In the genomic region with DNA sequence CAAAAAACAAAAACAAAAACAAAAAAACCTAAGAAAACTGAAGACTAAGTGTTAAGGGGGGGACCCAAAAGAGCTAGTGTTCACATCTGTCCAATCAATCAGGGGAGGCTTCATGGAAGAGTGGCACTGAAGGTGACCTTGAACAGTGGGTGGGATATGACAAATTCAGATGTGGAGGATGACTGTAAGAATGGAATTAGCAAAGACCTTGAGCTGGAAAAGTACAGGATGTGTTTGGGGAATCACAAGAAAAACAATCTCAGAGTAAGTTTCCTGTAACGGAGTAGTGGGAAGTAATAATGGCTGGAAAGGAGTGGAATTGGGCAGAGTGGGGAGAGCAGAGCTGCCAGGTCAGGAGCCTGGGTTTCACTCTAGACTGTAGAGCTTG, we compare ENCODE assay signal across 1 cellular context.
TF ChIP-seq lines count a peak whose summit lies in the region.

No MANE protein-coding gene starts in this region.

TF ChIP-seq in A549, 52 proteins besides CTCF, POLR2A, EP300 and RAD21:
- TF ChIP-seq, protein P1, sequence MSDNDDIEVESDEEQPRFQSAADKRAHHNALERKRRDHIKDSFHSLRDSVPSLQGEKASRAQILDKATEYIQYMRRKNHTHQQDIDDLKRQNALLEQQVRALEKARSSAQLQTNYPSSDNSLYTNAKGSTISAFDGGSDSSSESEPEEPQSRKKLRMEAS (IDR thresholded peaks at IDR 0.05): no peak
- TF ChIP-seq ZFP36 (IDR thresholded peaks at IDR 0.05; ENCODE audit: borderline replicate concordance, partially characterized antibody): peak; percentile 16
